8 cellular contexts compared by ENCODE assay signal in the genomic region with DNA sequence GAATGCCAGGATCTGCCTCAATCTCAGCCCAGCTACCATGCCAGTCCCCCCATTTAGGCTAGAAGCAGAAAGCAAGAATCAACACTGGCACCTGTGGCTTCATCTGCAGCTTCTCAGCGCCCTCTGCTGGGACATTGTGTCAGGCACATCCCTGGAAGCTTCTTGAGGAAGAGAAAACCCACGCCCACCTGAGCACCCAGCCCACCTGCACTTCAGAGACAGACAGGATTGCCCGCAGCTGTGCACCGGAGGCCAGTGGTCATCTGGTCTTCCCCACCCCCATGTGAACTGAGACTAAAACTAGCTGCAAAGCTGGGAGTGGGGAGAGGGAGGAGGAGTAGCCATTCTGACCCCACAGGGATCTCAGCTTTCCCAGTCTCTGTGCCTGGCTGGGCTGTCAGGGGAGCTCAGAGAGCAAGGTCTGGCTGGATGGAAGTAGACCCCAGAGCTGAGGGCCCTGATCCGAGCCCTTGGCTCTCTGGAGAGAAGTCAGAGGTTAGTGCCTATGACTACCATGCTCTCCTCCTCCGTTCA.
DNase-seq lines count a peak whose midpoint lies in the region; ATAC-seq, FAIRE-seq and TF ChIP-seq lines count a peak whose summit lies in the region.

No MANE protein-coding gene starts in this region.

- no peak overlapping the region for H3K4me3 ChIP-seq in CD4-positive, alpha-beta memory T cell (ENCODE audit: low read length in 2 of 2)
- H3K4me3 ChIP-seq in fibroblast of mammary gland (ENCODE audit: control insufficient read depth, low read depth, low read length) (no peak overlapping the region), osteoblast (ENCODE audit: insufficient read depth, low read length) (no peak overlapping the region)

- H3K27ac Mint-ChIP-seq in CD4-positive, alpha-beta memory T cell, result no peak overlapping the region

- H3K4me1 ChIP-seq in CD4-positive, alpha-beta memory T cell (ENCODE audit: insufficient read depth, low read length), result no peaks in the 10 kb centered on the region
- H3K4me1 ChIP-seq in osteoblast (ENCODE audit: insufficient read depth, low read length), result no peaks in the 10 kb centered on the region

- POLR2A ChIA-PET in CD4-positive, alpha-beta memory T cell (lab: Charles Lee; ENCODE audit: partially characterized antibody), result interaction anchor here (0.5 kb wide), 1 partner anchor 46 kb away, joined by 3 read pairs; no protein-coding TSS in a partner anchor

- intact Hi-C loops in CD4-positive, alpha-beta memory T cell (cut with micrococcal nuclease), result no loop called here

- H3K36me3 Mint-ChIP-seq in CD4-positive, alpha-beta memory T cell, result no peaks in the 10 kb centered on the region

- peak in 4 of 5 donors; percentile 8 to 16 (median 14) for DNase-seq in CD4-positive, alpha-beta memory T cell
- DNase-seq in NCI-H2227 treated with DMSO at 0.1 percent for 48 hours (lab: John Stamatoyannopoulos, UW) (peak; percentile 37), activated T-cell treated with anti-CD3 and anti-CD28 coated beads for 1 hour (ENCODE audit: low read depth) (peak; percentile 8), fibroblast of mammary gland (ENCODE audit: low read depth) (peak; percentile 44), osteoblast (ENCODE audit: insufficient read length, low spot score, missing footprints) (peak; percentile 91), urothelium cell line (ENCODE audit: low spot score) (peak; percentile 58), RCC 7860 (ENCODE audit: low spot score) (no peak)

- no peaks in the 10 kb centered on the region for H3K79me2 ChIP-seq in osteoblast (ENCODE audit: insufficient read depth, low read length)

- peaks cover 3% of the 10 kb centered on the region for H3K27me3 ChIP-seq in CD4-positive, alpha-beta memory T cell (ENCODE audit: insufficient read depth, low read length)
- H3K27me3 ChIP-seq in osteoblast (ENCODE audit: insufficient read depth, low read length), result peaks cover 23% of the 10 kb centered on the region

- no peak overlapping the region for H3K4me3 Mint-ChIP-seq in CD4-positive, alpha-beta memory T cell

- ATAC-seq in GM21360 (IDR thresholded peaks at IDR 0.05; ENCODE audit: unreplicated experiment), result peak; percentile 52

- no peaks in the 10 kb centered on the region for H3K36me3 ChIP-seq in CD4-positive, alpha-beta memory T cell (ENCODE audit: insufficient read depth, low read length)
- no peaks in the 10 kb centered on the region for H3K36me3 ChIP-seq in osteoblast (ENCODE audit: insufficient read depth, low read length)

- TF ChIP-seq CTCF in fibroblast of mammary gland (conservative IDR thresholded peaks at IDR 0.05; ENCODE audit: control insufficient read depth, insufficient read depth, low read depth, low read length), result peak; percentile 69
- TF ChIP-seq CTCF in osteoblast (IDR thresholded peaks at IDR 0.05; ENCODE audit: extremely low read depth, low read depth, low read length), result peak; percentile 80

- no peaks in the 10 kb centered on the region for H4K20me1 ChIP-seq in osteoblast (ENCODE audit: insufficient read depth, low read length)

- FAIRE-seq in urothelium cell line (lab: Jason Lieb, UNC) (no peak), RCC 7860 (lab: Jason Lieb, UNC) (no peak)

- no peaks in the 10 kb centered on the region for H3K9me3 ChIP-seq in CD4-positive, alpha-beta memory T cell (ENCODE audit: control insufficient read depth in 1 of 2, low read length in 2 of 2)
- no peaks in the 10 kb centered on the region for H3K9me3 ChIP-seq in osteoblast (ENCODE audit: low read depth, low read length)

- no peak overlapping the region for H3K4me2 ChIP-seq in osteoblast (ENCODE audit: insufficient read depth, low read length)

- CTCF ChIA-PET in CD4-positive, alpha-beta memory T cell (lab: Charles Lee; ENCODE audit: partially characterized antibody), result interaction anchor here (0.7 to 3.0 kb wide), 6 partner anchors 9 to 509 kb away, joined by 3 to 12 read pairs (median 6); no protein-coding TSS in a partner anchor

- peaks cover 0 to 4% (median 0%) of the 10 kb centered on the region in 8 donors for H3K9me3 Mint-ChIP-seq in CD4-positive, alpha-beta memory T cell

- no peak overlapping the region for H2AFZ ChIP-seq in osteoblast (ENCODE audit: low read length)

- peaks cover 0 to 5% (median 3%) of the 10 kb centered on the region in 4 donors for H3K4me1 Mint-ChIP-seq in CD4-positive, alpha-beta memory T cell

- H3K27me3 Mint-ChIP-seq in CD4-positive, alpha-beta memory T cell, result peaks cover 10 to 27% of the 10 kb centered on the region in 2 donors

- no peak overlapping the region for H3K27ac ChIP-seq in CD4-positive, alpha-beta memory T cell (ENCODE audit: low read depth, low read length)
- no peak overlapping the region for H3K27ac ChIP-seq in osteoblast (ENCODE audit: low read depth, low read length)
